Comparison of ENCODE assay signal across 30 cellular contexts in genomic region chr19:52115526-52116053, GRCh38. TPM values are rescaled to one million over a fixed set of nuclear protein-coding genes. Genes with fewer than 3 reads are reported as not detected.
DNase-seq lines count a peak whose midpoint lies in the region; ATAC-seq, FAIRE-seq and TF ChIP-seq lines count a peak whose summit lies in the region.
"Had no signal": no experiment of that assay in that cellular context is flagged by ENCODE, and none has a peak within 500 bp of the region (broad histone marks: within the 10 kb centered on the region; RNA-seq: fewer than 3 reads in every experiment).

No MANE protein-coding gene starts in this region.

- H3K4me2 ChIP-seq in A549 = no peak overlapping the region
- H3K4me2 ChIP-seq in mesendoderm (ENCODE audit: low read length) = no peak overlapping the region

- H3K9me3 ChIP-seq in A549 = peaks cover 97% of the 10 kb centered on the region
- H3K9me3 ChIP-seq in HEK293 (ENCODE audit: control insufficient read depth, insufficient read depth, low read depth, low read length) = peaks cover 13% of the 10 kb centered on the region

- FAIRE-seq in A549 (lab: Jason Lieb, UNC) (peak; percentile 61), bronchial epithelial cell (lab: Jason Lieb, UNC) (peak; percentile 55)
- FAIRE-seq: frontal cortex, islet of Langerhans had no signal

- H2BK15ac ChIP-seq in mesendoderm (replicated peaks; ENCODE audit: low read depth) = no peak overlapping the region

- H4K8ac ChIP-seq in mesendoderm (ENCODE audit: low read depth, low read length) = no peak overlapping the region

- H3K4me3 ChIP-seq in A549 = no peak overlapping the region
- no peak overlapping the region for H3K4me3 ChIP-seq in HEK293 (ENCODE audit: low read depth, low read length)
- H3K4me3 ChIP-seq in bronchial epithelial cell (ENCODE audit: low read depth, low read length) = no peak overlapping the region
- H3K4me3 ChIP-seq in mesendoderm (ENCODE audit: low read length) = peak overlapping the region; percentile 33
- H3K4me3 ChIP-seq: lung, skin epidermis, suprapubic skin, uterus had no signal

- no peak for TF ChIP-seq EP300 in A549 (IDR thresholded peaks at IDR 0.05)

- H3K79me1 ChIP-seq in mesendoderm (ENCODE audit: low read length) = no peaks in the 10 kb centered on the region

- no peak overlapping the region for H3K4ac ChIP-seq in mesendoderm (ENCODE audit: low read depth, low read length)

- H3K27me3 ChIP-seq in bronchial epithelial cell (ENCODE audit: control insufficient read depth, insufficient read depth, low read length) (no peaks in the 10 kb centered on the region), mesendoderm (ENCODE audit: insufficient read depth, low read length, poor library complexity) (no peaks in the 10 kb centered on the region)
- H3K27me3 ChIP-seq: esophagus muscularis mucosa, suprapubic skin, uterus had no signal

- H3K9ac ChIP-seq in mesendoderm (ENCODE audit: low read length) = no peak overlapping the region

- WGBS in A549 (ENCODE audit: missing lambda C conversion rate) = 71% methylated on average over 12 of the region's 12 CpGs
- WGBS in mesendoderm (ENCODE audit: extremely low coverage, insufficient coverage, low lambda C conversion rate) = no CpG with 5 or more reads among the region's 12 CpGs

- no peaks in the 10 kb centered on the region for H3K79me2 ChIP-seq in mesendoderm (ENCODE audit: control insufficient read depth, insufficient read depth, low read length)

- H2BK5ac ChIP-seq in mesendoderm (ENCODE audit: low read length) = no peak overlapping the region

- no peak overlapping the region for H2AK5ac ChIP-seq in mesendoderm (ENCODE audit: low read length)

- H4K5ac ChIP-seq in mesendoderm (ENCODE audit: low read length) = no peak overlapping the region

- H3K36me3 ChIP-seq in HEK293 (ENCODE audit: control insufficient read depth in 2 of 2, insufficient read depth in 1 of 2, low read length in 2 of 2) (peaks cover 20 to 53% of the 10 kb centered on the region in 2 experiments), bronchial epithelial cell (ENCODE audit: control insufficient read depth, insufficient read depth, low read length) (peaks cover 9% of the 10 kb centered on the region), mesendoderm (ENCODE audit: control insufficient read depth, insufficient read depth, low read length) (peaks cover 18% of the 10 kb centered on the region)
- H3K36me3 ChIP-seq: uterus had no signal

- no peak overlapping the region for H3K23ac ChIP-seq in mesendoderm (ENCODE audit: low read length)

- TF ChIP-seq CTCF in A549 (IDR thresholded peaks at IDR 0.05) = no peak
- no peak for TF ChIP-seq CTCF in HEK293 (tag by site-specific recombination; IDR thresholded peaks at IDR 0.05)
- TF ChIP-seq CTCF in bronchial epithelial cell (IDR thresholded peaks at IDR 0.05; ENCODE audit: insufficient read depth, low read length, severe bottlenecking) = no peak

- ATAC-seq in A549 = no peak
- no peak for ATAC-seq in HG02571 (IDR thresholded peaks at IDR 0.05; ENCODE audit: unreplicated experiment)
- ATAC-seq in HG03469 (IDR thresholded peaks at IDR 0.05; ENCODE audit: unreplicated experiment) = no peak
- ATAC-seq: activated CD4-positive, alpha-beta T cell treated with anti-CD3 and anti-CD28 coated beads for 36 hours; T-helper 17 cell had no signal

- no peaks in the 10 kb centered on the region for H3K4me1 ChIP-seq in A549
- no peaks in the 10 kb centered on the region for H3K4me1 ChIP-seq in HEK293 (ENCODE audit: control insufficient read depth, insufficient read depth, low read length)
- H3K4me1 ChIP-seq in mesendoderm (ENCODE audit: control insufficient read depth, low read depth, low read length) = no peaks in the 10 kb centered on the region
- H3K4me1 ChIP-seq: esophagus muscularis mucosa, suprapubic skin, uterus had no signal

- H3K18ac ChIP-seq in mesendoderm (ENCODE audit: low read length) = no peak overlapping the region

- no peak for TF ChIP-seq RAD21 in A549 (conservative IDR thresholded peaks at IDR 0.05 in 1 of 2, IDR thresholded peaks at IDR 0.05 in 1 of 2)

- POLR2A ChIA-PET in A549 (lab: Yijun Ruan, JAX) = no interaction called here
- POLR2A ChIA-PET in HEK293 (lab: Yijun Ruan, JAX) = no interaction called here

- no peak overlapping the region for H3K56ac ChIP-seq in mesendoderm (ENCODE audit: low read length)

- H3K27ac ChIP-seq in A549 = no peak overlapping the region
- H3K27ac ChIP-seq in HEK293 (ENCODE audit: extremely low read depth, low read depth, low read length) = no peak overlapping the region
- H3K27ac ChIP-seq in mesendoderm (ENCODE audit: low read depth, low read length) = no peak overlapping the region
- H3K27ac ChIP-seq: esophagus muscularis mucosa, skin epidermis, suprapubic skin, uterus had no signal

- CTCF ChIA-PET in A549 (lab: Yijun Ruan, JAX) = no interaction called here
- CTCF ChIA-PET in HEK293 (lab: Yijun Ruan, JAX) = interaction anchor here (0.7 kb wide), 1 partner anchor 20 kb away, joined by 3 read pairs; no protein-coding TSS in a partner anchor

- DNase-seq in A549 (ENCODE audit: low read depth in 1 of 2, low spot score in 1 of 2) = no peak
- no peak for DNase-seq in bronchial epithelial cell (ENCODE audit: low read depth)
- peak; percentile 20 for DNase-seq in mesendoderm
- no peak for DNase-seq in NCI-H146 (lab: John Stamatoyannopoulos, UW)
- DNase-seq in cerebellar nuclear complex (lab: John Stamatoyannopoulos, UW) = no peak
- DNase-seq: ACHN; activated CD4-positive, alpha-beta T cell treated with anti-CD3 and anti-CD28 coated beads for 36 hours; activated CD8-positive, alpha-beta memory T cell treated with anti-CD3 and anti-CD28 coated beads for 24 hours; activated gamma-delta T cell; activated T-cell treated with anti-CD3 and anti-CD28 coated beads, Interleukin-2, amount 50 U/mL, for 1 hour; C1 segment of cervical spinal cord; effector CD8-positive, alpha-beta T cell; hippocampal formation; Kasumi-1; MV-4-11; NCI-H187; NCI-H2171 treated with DMSO at 0.1 percent for 48 hours; NCI-H524; stimulated activated CD4-positive, alpha-beta T cell treated with anti-CD3 and anti-CD28 coated beads, Interleukin-1b, Interleukin-23, amount 100 ng/mL, for 48 hours; T-helper 17 cell; uterus had no signal

- no peak for TF ChIP-seq POLR2A in A549 (IDR thresholded peaks at IDR 0.05; ENCODE audit: low read length)

- H2BK120ac ChIP-seq in mesendoderm (ENCODE audit: low read depth, low read length) = no peak overlapping the region

TF ChIP-seq in HEK293, 187 proteins besides CTCF, POLR2A, EP300 and RAD21:
- TF ChIP-seq SETDB1 (IDR thresholded peaks at IDR 0.05; ENCODE audit: insufficient read length, low read length) (peak; percentile 100), ZNF274 (IDR thresholded peaks at IDR 0.05; ENCODE audit: low read length) (peak; percentile 90), ZNF274 (tag by site-specific recombination; IDR thresholded peaks at IDR 0.05; ENCODE audit: borderline replicate concordance) (peak; percentile 97), ZBTB26 (tag by site-specific recombination; optimal IDR thresholded peaks at IDR 0.05) (no peak), TRIM28 (IDR thresholded peaks at IDR 0.05; ENCODE audit: borderline replicate concordance, low read length) (peak; percentile 99), ZFHX2 (tag by site-specific recombination; conservative IDR thresholded peaks at IDR 0.05) (no peak), ZNF169 (tag by site-specific recombination; IDR thresholded peaks at IDR 0.05) (no peak)

RNA-seq across cellular contexts. Expression of gene ZNF841, which starts 20.0 kb away (rescaled TPM):
- polyA plus RNA-seq in A549 (2011; rRNA removed) = 4.9 and 5.3 TPM in 2 replicates
- 0.98 and 1.6 TPM in 2 replicates for polyA plus RNA-seq in A549 (2012; cell fraction: cytosol; rRNA removed)
- polyA plus RNA-seq in A549 (2012; cell fraction: nucleus; rRNA removed) = 1.8 and 3.4 TPM in 2 replicates
- polyA plus RNA-seq in A549 (2017; fragmentation: RNase III; extraction: RNeasy Plus Mini Kit Qiagen cat#74134 plus additional on column Dnase treatment) = 2.2 to 3.0 TPM (median 2.4 TPM) in 3 replicates
- polyA minus RNA-seq in A549 (2011; rRNA and poly(A)+ RNA removed) = 5.5 and 9.3 TPM in 2 replicates
- 35.3 and 57.4 TPM in 2 replicates for total RNA-seq in bronchial epithelial cell
- polyA plus RNA-seq in mesendoderm (2013, experiment 1 of 2) = 6.4 TPM
- 7.1 TPM for polyA plus RNA-seq in mesendoderm (2013, experiment 2 of 2)

RNA-seq across cellular contexts. Expression of gene ZNF616, which starts 24.1 kb away (rescaled TPM):
- polyA plus RNA-seq in A549 (2011; rRNA removed) (1.8 and 1.9 TPM in 2 replicates), A549 (2017; fragmentation: RNase III; extraction: RNeasy Plus Mini Kit Qiagen cat#74134 plus additional on column Dnase treatment) (0.90 to 1.3 TPM (median 1.2 TPM) in 3 replicates)
- polyA plus RNA-seq in A549 (2012; cell fraction: cytosol; rRNA removed) = 0.22 and 0.25 TPM in 2 replicates
- 0.13 and 0.17 TPM in 2 replicates for polyA plus RNA-seq in A549 (2012; cell fraction: nucleus; rRNA removed)
- polyA minus RNA-seq in A549 (2011; rRNA and poly(A)+ RNA removed) = 2.6 and 3.8 TPM in 2 replicates
- total RNA-seq in bronchial epithelial cell = 10.0 and 12.4 TPM in 2 replicates
- polyA plus RNA-seq in mesendoderm (2013, experiment 1 of 2) = 15.8 TPM
- polyA plus RNA-seq in mesendoderm (2013, experiment 2 of 2) = 15.8 TPM

RNA-seq across cellular contexts. Expression of gene ZNF836, which starts 55.8 kb away (rescaled TPM):
- polyA plus RNA-seq in A549 (2011; rRNA removed) (0.83 and 0.85 TPM in 2 replicates), A549 (2017; fragmentation: RNase III; extraction: RNeasy Plus Mini Kit Qiagen cat#74134 plus additional on column Dnase treatment) (0.50 to 0.81 TPM (median 0.76 TPM) in 3 replicates)
- polyA plus RNA-seq in A549 (2012; cell fraction: cytosol; rRNA removed) = 0.36 and 0.41 TPM in 2 replicates
- polyA plus RNA-seq in A549 (2012; cell fraction: nucleus; rRNA removed) = 0.21 and 0.52 TPM in 2 replicates
- polyA minus RNA-seq in A549 (2011; rRNA and poly(A)+ RNA removed) = 0.19 and 1.0 TPM in 2 replicates
- total RNA-seq in bronchial epithelial cell = 6.1 and 6.3 TPM in 2 replicates
- polyA plus RNA-seq in mesendoderm (2013, experiment 1 of 2) = 16.9 TPM
- 16.1 TPM for polyA plus RNA-seq in mesendoderm (2013, experiment 2 of 2)
